23 cellular contexts compared by ENCODE assay signal in genomic region chr1:212475151-212475550, GRCh38.
"Had no signal": no experiment of that assay in that cellular context is flagged by ENCODE, and none has a peak within 500 bp of the region (broad histone marks: within the 10 kb centered on the region; RNA-seq: fewer than 3 reads in every experiment).

No MANE protein-coding gene starts in this region.

- H3K27ac ChIP-seq: epithelial cell of prostate, gastrocnemius medialis, heart left ventricle, hepatocyte, left lung, psoas muscle, sigmoid colon, suprapubic skin, thyroid gland had no signal

- ATAC-seq: esophagus mucosa; gastrocnemius medialis; heart left ventricle; left cardiac atrium; left lung; naive thymus-derived CD8-positive, alpha-beta T cell; psoas muscle; right cardiac atrium; stimulated activated memory B cell treated with anti-CD40 and anti-IgM and Interleukin-4, amounts not matched to agents 10 μg/mL and 1 μg/mL and 100 μg/mL, for 72 hours; stimulated activated naive CD8-positive, alpha-beta T cell treated with anti-CD3 and anti-CD28 coated beads, Interleukin-15, Interleukin-2, amounts not matched to agents 100 U/mL and 50 U/mL, for 24 hours had no signal

- DNase-seq: effector CD8-positive, alpha-beta T cell; endodermal cell; foreskin fibroblast; gastrocnemius medialis; heart left ventricle; kidney; left cardiac atrium; left lung; mesendoderm; nephron progenitor cell; psoas muscle; right cardiac atrium; sigmoid colon; stimulated activated CD4-positive, alpha-beta T cell treated with anti-CD3 and anti-CD28 coated beads, Interleukin-4, amount 100 ng/mL, for 4 hours; stimulated activated naive CD8-positive, alpha-beta T cell treated with anti-CD3 and anti-CD28 coated beads, Interleukin-15, Interleukin-2, amounts not matched to agents 100 U/mL and 50 U/mL, for 24 hours; thyroid gland; trophoblast cell had no signal
